ENCODE assay signal across 13 cellular contexts in the genomic region with DNA sequence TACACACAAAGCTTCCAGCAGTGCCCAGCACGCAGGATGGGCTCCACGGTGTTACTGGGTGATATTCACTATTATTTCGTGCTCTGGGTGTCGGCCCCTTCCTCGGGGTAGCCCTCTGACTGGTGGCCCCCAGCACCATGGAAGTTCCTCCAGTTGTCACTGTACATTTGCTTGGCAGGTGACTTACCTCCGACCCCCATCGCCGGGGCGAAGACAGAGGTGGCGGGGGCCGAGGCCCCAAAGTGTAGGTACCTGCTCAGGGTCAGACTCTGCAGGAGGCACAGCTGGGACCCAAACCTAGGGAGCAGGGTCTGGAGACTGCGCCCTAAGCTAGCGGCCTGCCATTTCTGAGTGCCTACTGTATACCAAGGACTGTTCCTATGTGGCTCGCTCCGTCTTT.
DNase-seq lines count a peak whose midpoint lies in the region; ATAC-seq and TF ChIP-seq lines count a peak whose summit lies in the region.
"Had no signal": no experiment of that assay in that cellular context is flagged by ENCODE, and none has a peak within 500 bp of the region (broad histone marks: within the 10 kb centered on the region; RNA-seq: fewer than 3 reads in every experiment).

No MANE protein-coding gene starts in this region.

- no peak overlapping the region for H3K4me3 ChIP-seq in tibial nerve

- H3K4me1 Mint-ChIP-seq in activated CD4-positive, alpha-beta T cell treated with anti-CD3 and anti-CD28 coated beads, Interleukin-2, amount 10 ng/mL, durations not matched to agents 7 days and 5 days: peaks cover 31% of the 10 kb centered on the region
- H3K4me1 Mint-ChIP-seq in central memory CD8-positive, alpha-beta T cell: peaks cover 43% of the 10 kb centered on the region
- peaks cover 55% of the 10 kb centered on the region for H3K4me1 Mint-ChIP-seq in nephron

- no peaks in the 10 kb centered on the region for H3K9me3 ChIP-seq in tibial nerve

- H3K27me3 ChIP-seq in tibial nerve: no peaks in the 10 kb centered on the region

- peaks cover 2% of the 10 kb centered on the region for H3K36me3 Mint-ChIP-seq in activated CD4-positive, alpha-beta T cell treated with anti-CD3 and anti-CD28 coated beads, Interleukin-2, amount 10 ng/mL, durations not matched to agents 7 days and 5 days (ENCODE audit: low read depth)
- H3K36me3 Mint-ChIP-seq in central memory CD8-positive, alpha-beta T cell (ENCODE audit: insufficient read depth): peaks cover 24% of the 10 kb centered on the region
- H3K36me3 Mint-ChIP-seq in nephron (ENCODE audit: low read depth): peaks cover 23% of the 10 kb centered on the region

- peaks cover 0 to 28% (median 0%) of the 10 kb centered on the region in 3 donors for H3K36me3 ChIP-seq in tibial nerve

- H3K4me1 ChIP-seq in tibial nerve: peaks cover 7 to 99% (median 90%) of the 10 kb centered on the region in 4 donors

- DNase-seq in activated CD4-positive, alpha-beta T cell treated with anti-CD3 and anti-CD28 coated beads, Interleukin-2, amount 10 ng/mL, durations not matched to agents 7 days and 5 days: no peak
- no peak for DNase-seq in activated CD4-positive, alpha-beta T cell treated with anti-CD3 and anti-CD28 coated beads, Interleukin-2, amount 50 U/mL, for 1 hour
- DNase-seq in central memory CD8-positive, alpha-beta T cell (ENCODE audit: low spot score in 2 of 2): no peak
- DNase-seq in tibial nerve (ENCODE audit: low spot score in 2 of 2) (no peak), NCI-H446 treated with DMSO at 0.1 percent for 48 hours (lab: John Stamatoyannopoulos, UW) (no peak), nucleus accumbens (lab: John Stamatoyannopoulos, UW) (no peak)
- DNase-seq: activated B cell treated with CpG ODN at 0.5 μM for 24 hours; activated T-cell treated with anti-CD3 and anti-CD28 coated beads, Interleukin-2, amount 50 U/mL, for 24 hours; stimulated activated CD4-positive, alpha-beta T cell treated with anti-CD3 and anti-CD28 coated beads, Interleukin-4, amount 100 ng/mL, for 4 hours had no signal

- no peak for TF ChIP-seq EP300 in tibial nerve (IDR thresholded peaks at IDR 0.05)

- no peak for TF ChIP-seq CTCF in nephron (IDR thresholded peaks at IDR 0.05; ENCODE audit: unreplicated experiment in 3 of 3)
- TF ChIP-seq CTCF in tibial nerve (IDR thresholded peaks at IDR 0.05): no peak

- peak overlapping the region; percentile 75 to 91 (median 84) for H3K27ac ChIP-seq in tibial nerve
- H3K27ac ChIP-seq: HL-60 had no signal

- H3K27me3 Mint-ChIP-seq in activated CD4-positive, alpha-beta T cell treated with anti-CD3 and anti-CD28 coated beads, Interleukin-2, amount 10 ng/mL, durations not matched to agents 7 days and 5 days: no peaks in the 10 kb centered on the region
- H3K27me3 Mint-ChIP-seq in central memory CD8-positive, alpha-beta T cell: no peaks in the 10 kb centered on the region
- H3K27me3 Mint-ChIP-seq in nephron (ENCODE audit: low read depth): no peaks in the 10 kb centered on the region
- H3K27me3 Mint-ChIP-seq: activated B cell treated with CpG ODN at 0.5 μM for 24 hours; activated T-cell treated with anti-CD3 and anti-CD28 coated beads, Interleukin-2, amount 50 U/mL, for 24 hours; stimulated activated naive CD8-positive, alpha-beta T cell treated with anti-CD3 and anti-CD28 coated beads, Interleukin-15, Interleukin-2, amounts not matched to agents 100 ng/mL and 50 ng/mL, for 24 hours had no signal

- TF ChIP-seq POLR2A in tibial nerve (IDR thresholded peaks at IDR 0.05): no peak

- H3K9me3 Mint-ChIP-seq in activated CD4-positive, alpha-beta T cell treated with anti-CD3 and anti-CD28 coated beads, Interleukin-2, amount 10 ng/mL, durations not matched to agents 7 days and 5 days: no peaks in the 10 kb centered on the region
- H3K9me3 Mint-ChIP-seq in central memory CD8-positive, alpha-beta T cell: no peaks in the 10 kb centered on the region
- no peaks in the 10 kb centered on the region for H3K9me3 Mint-ChIP-seq in nephron
- H3K9me3 Mint-ChIP-seq: activated B cell treated with CpG ODN at 0.5 μM for 24 hours; activated T-cell treated with anti-CD3 and anti-CD28 coated beads, Interleukin-2, amount 50 U/mL, for 24 hours; stimulated activated naive CD8-positive, alpha-beta T cell treated with anti-CD3 and anti-CD28 coated beads, Interleukin-15, Interleukin-2, amounts not matched to agents 100 ng/mL and 50 ng/mL, for 24 hours had no signal

- H3K4me3 Mint-ChIP-seq in activated CD4-positive, alpha-beta T cell treated with anti-CD3 and anti-CD28 coated beads, Interleukin-2, amount 10 ng/mL, durations not matched to agents 7 days and 5 days: no peak overlapping the region
- H3K4me3 Mint-ChIP-seq in central memory CD8-positive, alpha-beta T cell: no peak overlapping the region
- no peak overlapping the region for H3K4me3 Mint-ChIP-seq in nephron
- H3K4me3 Mint-ChIP-seq: activated B cell treated with CpG ODN at 0.5 μM for 24 hours; activated T-cell treated with anti-CD3 and anti-CD28 coated beads, Interleukin-2, amount 50 U/mL, for 24 hours; stimulated activated naive CD8-positive, alpha-beta T cell treated with anti-CD3 and anti-CD28 coated beads, Interleukin-15, Interleukin-2, amounts not matched to agents 100 ng/mL and 50 ng/mL, for 24 hours had no signal

- WGBS in tibial nerve, 2 donors: 87 to 92% methylated on average over 15 of the region's 15 CpGs

- H3K27ac Mint-ChIP-seq in activated CD4-positive, alpha-beta T cell treated with anti-CD3 and anti-CD28 coated beads, Interleukin-2, amount 10 ng/mL, durations not matched to agents 7 days and 5 days: peak overlapping the region; percentile 46
- H3K27ac Mint-ChIP-seq in central memory CD8-positive, alpha-beta T cell (ENCODE audit: low read depth): peak overlapping the region; percentile 51
- H3K27ac Mint-ChIP-seq in nephron: peak overlapping the region; percentile 17 to 60 (median 52)
- H3K27ac Mint-ChIP-seq: activated B cell treated with CpG ODN at 0.5 μM for 24 hours; stimulated activated naive CD8-positive, alpha-beta T cell treated with anti-CD3 and anti-CD28 coated beads, Interleukin-15, Interleukin-2, amounts not matched to agents 100 ng/mL and 50 ng/mL, for 24 hours had no signal

- CTCF ChIA-PET in activated CD4-positive, alpha-beta T cell treated with anti-CD3 and anti-CD28 coated beads, Interleukin-2, amount 10 ng/mL, durations not matched to agents 7 days and 5 days (lab: Charles Lee): interaction anchor here (1.4 kb wide), 1 partner anchor 16 kb away, joined by 4 read pairs; no protein-coding TSS in a partner anchor

- POLR2A ChIA-PET in activated CD4-positive, alpha-beta T cell treated with anti-CD3 and anti-CD28 coated beads, Interleukin-2, amount 10 ng/mL, durations not matched to agents 7 days and 5 days (lab: Charles Lee): no interaction called here

- no peak for ATAC-seq in central memory CD8-positive, alpha-beta T cell (replicated peaks; ENCODE audit: extremely low read depth, poor library complexity, severe bottlenecking)
- no peak for ATAC-seq in HG03342 (IDR thresholded peaks at IDR 0.05; ENCODE audit: unreplicated experiment)
